Comparison of ENCODE assay signal across 13 cellular contexts in the genomic region with DNA sequence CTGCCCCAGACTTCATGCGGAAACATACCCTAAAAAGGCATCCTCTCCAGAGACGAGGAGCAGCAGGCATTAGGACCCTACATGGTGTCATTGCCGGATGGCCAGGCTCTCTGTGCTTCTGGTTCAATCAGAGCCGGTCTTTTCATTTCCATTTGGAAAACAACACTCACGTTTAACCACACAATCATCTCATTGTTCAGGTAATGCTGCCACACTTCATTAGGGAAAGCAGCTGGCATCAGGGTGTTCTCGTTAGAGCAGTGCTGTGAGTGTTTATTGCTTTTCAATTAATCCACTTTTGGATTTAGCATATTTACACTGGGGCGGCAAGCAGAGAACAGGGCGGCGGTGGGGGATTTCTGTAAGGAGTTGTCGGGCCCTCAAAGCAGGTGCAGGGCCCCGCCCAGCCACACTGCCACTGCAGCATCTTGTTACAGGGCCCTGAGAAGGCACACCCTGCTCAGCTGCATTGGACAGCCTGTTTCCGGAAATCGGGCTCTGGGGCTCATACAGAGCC.
DNase-seq lines count a peak whose midpoint lies in the region; ATAC-seq and TF ChIP-seq lines count a peak whose summit lies in the region.
"Had no signal": no experiment of that assay in that cellular context is flagged by ENCODE, and none has a peak within 500 bp of the region (broad histone marks: within the 10 kb centered on the region; RNA-seq: fewer than 3 reads in every experiment).

No MANE protein-coding gene starts in this region.

- H3K4ac ChIP-seq in mesenchymal stem cell (ENCODE audit: low read depth in 1 of 2, low read length in 2 of 2), result no peak overlapping the region

- peaks cover 21% of the 10 kb centered on the region for H3K4me1 ChIP-seq in HUES64 (ENCODE audit: insufficient read depth, low read length)
- H3K4me1 ChIP-seq in mesenchymal stem cell (ENCODE audit: control insufficient read depth, insufficient read depth, low read depth, low read length), result no peaks in the 10 kb centered on the region
- H3K4me1 ChIP-seq: psoas muscle had no signal

- no peaks in the 10 kb centered on the region for H3K9me3 Mint-ChIP-seq in glutamatergic neuron (ENCODE audit: unreplicated experiment)
- peaks cover 3% of the 10 kb centered on the region for H3K9me3 Mint-ChIP-seq in progenitor cell of endocrine pancreas (ENCODE audit: low read depth)

- no peak overlapping the region for H2BK120ac ChIP-seq in mesenchymal stem cell (ENCODE audit: low read depth, low read length)

- H2AK5ac ChIP-seq in mesenchymal stem cell (ENCODE audit: low read length, severe bottlenecking), result no peak overlapping the region

- no peaks in the 10 kb centered on the region for H3K79me1 ChIP-seq in mesenchymal stem cell (replicated peaks; ENCODE audit: low read length, poor library complexity, severe bottlenecking)

- H3K36me3 Mint-ChIP-seq in glutamatergic neuron (ENCODE audit: unreplicated experiment) (no peaks in the 10 kb centered on the region), progenitor cell of endocrine pancreas (ENCODE audit: insufficient read depth) (peaks cover 5% of the 10 kb centered on the region)
- H3K36me3 Mint-ChIP-seq: CD4-positive, CD25-positive, alpha-beta regulatory T cell had no signal

- H2BK12ac ChIP-seq in mesenchymal stem cell (ENCODE audit: low read length in 2 of 2), result no peak overlapping the region

- H3K18ac ChIP-seq in mesenchymal stem cell (ENCODE audit: low read depth in 1 of 2, low read length in 2 of 2), result no peak overlapping the region

- H3K27ac Mint-ChIP-seq in glutamatergic neuron (ENCODE audit: unreplicated experiment) (peak overlapping the region; percentile 17), progenitor cell of endocrine pancreas (peak overlapping the region; percentile 21)
- H3K27ac Mint-ChIP-seq: activated T-cell treated with anti-CD3 and anti-CD28 coated beads, Interleukin-2, amount 50 U/mL, for 72 hours; CD4-positive, CD25-positive, alpha-beta regulatory T cell had no signal

- ATAC-seq in HG03457 (IDR thresholded peaks at IDR 0.05; ENCODE audit: unreplicated experiment), result no peak
- ATAC-seq: activated T-cell treated with anti-CD3 and anti-CD28 coated beads, Interleukin-2, amount 50 U/mL, for 72 hours; psoas muscle had no signal

- H2AFZ ChIP-seq in mesenchymal stem cell (ENCODE audit: low read depth, low read length), result no peak overlapping the region

- H3K14ac ChIP-seq in mesenchymal stem cell (ENCODE audit: low read length in 2 of 2), result no peak overlapping the region

- DNase-seq in NCI-H345 treated with DMSO at 0.1 percent for 48 hours (lab: John Stamatoyannopoulos, UW; ENCODE audit: unreplicated experiment) (peak; percentile 99), glutamatergic neuron (no peak), progenitor cell of endocrine pancreas (ENCODE audit: low spot score, unreplicated experiment) (no peak), AG08396 (ENCODE audit: low spot score) (no peak), kidney glomerular epithelial cell (lab: John Stamatoyannopoulos, UW) (no peak), mesenchymal stem cell (no peak)
- DNase-seq: CD4-positive, CD25-positive, alpha-beta regulatory T cell; NCI-H1930; psoas muscle; T-helper 2 cell had no signal

- H3K9ac ChIP-seq in HUES64 (ENCODE audit: low read depth, low read length), result no peak overlapping the region
- H3K9ac ChIP-seq in mesenchymal stem cell (ENCODE audit: low read length), result no peak overlapping the region

- H3K27me3 ChIP-seq in HUES64 (ENCODE audit: insufficient read depth, low read length) (no peaks in the 10 kb centered on the region), mesenchymal stem cell (ENCODE audit: control insufficient read depth in 1 of 2, insufficient read depth in 1 of 2, low read length in 2 of 2) (peaks cover 0 to 5% of the 10 kb centered on the region in 2 experiments)

- H3K4me1 Mint-ChIP-seq in glutamatergic neuron (ENCODE audit: low read depth, unreplicated experiment), result peaks cover 8% of the 10 kb centered on the region
- H3K4me1 Mint-ChIP-seq in progenitor cell of endocrine pancreas (ENCODE audit: low read depth), result peaks cover 12% of the 10 kb centered on the region
- H3K4me1 Mint-ChIP-seq: CD4-positive, CD25-positive, alpha-beta regulatory T cell had no signal

- no peak overlapping the region for H4K8ac ChIP-seq in mesenchymal stem cell (ENCODE audit: low read length)

- H3K23ac ChIP-seq in mesenchymal stem cell (ENCODE audit: low read length in 2 of 2), result no peak overlapping the region

- H2BK15ac ChIP-seq in mesenchymal stem cell (ENCODE audit: low read depth, poor library complexity, severe bottlenecking), result no peak overlapping the region

- H3K27me3 Mint-ChIP-seq in glutamatergic neuron (ENCODE audit: unreplicated experiment), result peaks cover 3% of the 10 kb centered on the region
- H3K27me3 Mint-ChIP-seq in progenitor cell of endocrine pancreas, result no peaks in the 10 kb centered on the region

- peak overlapping the region; percentile 43 for H3K4me3 ChIP-seq in HUES64 (ENCODE audit: low read length)
- H3K4me3 ChIP-seq in mesenchymal stem cell (ENCODE audit: insufficient read depth in 1 of 2, low read depth in 1 of 2, low read length in 2 of 2), result no peak overlapping the region
- H3K4me3 ChIP-seq: psoas muscle had no signal

- no peaks in the 10 kb centered on the region for H3K9me3 ChIP-seq in HUES64 (ENCODE audit: insufficient read depth, low read depth, low read length)
- no peaks in the 10 kb centered on the region for H3K9me3 ChIP-seq in mesenchymal stem cell (ENCODE audit: control insufficient read depth, low read length)
- H3K9me3 ChIP-seq: psoas muscle had no signal

- no peaks in the 10 kb centered on the region for H3K36me3 ChIP-seq in HUES64 (ENCODE audit: insufficient read depth, low read length)
- H3K36me3 ChIP-seq in mesenchymal stem cell (ENCODE audit: control insufficient read depth in 1 of 2, insufficient read depth in 2 of 2, low read depth in 1 of 2, low read length in 2 of 2), result no peaks in the 10 kb centered on the region

- peak overlapping the region; percentile 3; the same call in 1 of the 2 replicates for H3K27ac ChIP-seq in HUES64 (ENCODE audit: low read depth, low read length)
- no peak overlapping the region for H3K27ac ChIP-seq in mesenchymal stem cell (ENCODE audit: low read length, poor library complexity, severe bottlenecking)
- H3K27ac ChIP-seq: psoas muscle had no signal

- 20% methylated on average over 13 of the region's 13 CpGs for WGBS in HUES64
- 34% methylated on average over 13 of the region's 13 CpGs for WGBS in mesenchymal stem cell

- H3K4me3 Mint-ChIP-seq in glutamatergic neuron (ENCODE audit: unreplicated experiment), result peak overlapping the region; percentile 20
- H3K4me3 Mint-ChIP-seq in progenitor cell of endocrine pancreas (ENCODE audit: low read depth), result no peak overlapping the region
- H3K4me3 Mint-ChIP-seq: activated T-cell treated with anti-CD3 and anti-CD28 coated beads, Interleukin-2, amount 50 U/mL, for 72 hours; CD4-positive, CD25-positive, alpha-beta regulatory T cell had no signal

- no peak for TF ChIP-seq CTCF in glutamatergic neuron (IDR thresholded peaks at IDR 0.05; ENCODE audit: partially characterized antibody, unreplicated experiment)
- no peak for TF ChIP-seq CTCF in progenitor cell of endocrine pancreas (IDR thresholded peaks at IDR 0.05; ENCODE audit: unreplicated experiment)

- no peak overlapping the region for H4K91ac ChIP-seq in mesenchymal stem cell (ENCODE audit: low read length)

- H2BK5ac ChIP-seq in mesenchymal stem cell (ENCODE audit: low read depth, low read length, poor library complexity, severe bottlenecking), result no peak overlapping the region

- H3K4me2 ChIP-seq in mesenchymal stem cell (ENCODE audit: low read length, poor library complexity, severe bottlenecking), result no peak overlapping the region
